Comparison of ENCODE assay signal across 22 cellular contexts in the genomic region with DNA sequence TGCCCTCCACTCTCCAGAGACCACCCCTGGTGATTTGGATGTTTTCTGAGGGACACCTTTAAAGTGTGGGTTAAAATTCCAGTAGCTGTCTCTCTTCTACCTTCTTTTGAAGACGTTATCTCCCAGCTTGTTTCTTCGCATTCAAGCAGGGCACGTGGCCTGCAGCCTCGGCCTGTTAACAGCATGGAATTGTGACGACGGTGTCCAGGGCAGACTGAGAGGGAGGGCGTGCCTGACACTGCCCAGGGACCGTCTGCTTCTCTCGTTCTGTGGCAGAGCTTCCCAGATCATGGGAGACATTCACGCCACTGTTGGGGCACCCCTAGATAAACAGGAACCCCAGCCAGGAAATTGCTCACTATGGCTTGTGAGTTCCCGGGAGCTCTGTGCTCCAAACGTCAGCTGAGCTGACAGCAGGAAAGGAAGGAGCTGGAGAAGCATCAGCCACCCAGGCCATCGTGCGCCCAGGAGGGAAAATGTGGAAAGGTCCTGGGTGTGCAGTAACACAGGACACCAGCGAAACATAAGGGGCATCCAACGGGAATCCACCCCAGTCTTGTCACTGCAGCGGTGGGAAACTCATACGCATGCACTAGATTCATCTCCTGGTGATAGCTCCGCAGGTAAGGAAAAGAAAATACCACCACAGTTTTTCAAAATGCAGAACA. TPM values are rescaled to one million over a fixed set of nuclear protein-coding genes. Genes with fewer than 3 reads are reported as not detected.
"Had no signal": no experiment of that assay in that cellular context is flagged by ENCODE, and none has a peak within 500 bp of the region (broad histone marks: within the 10 kb centered on the region; RNA-seq: fewer than 3 reads in every experiment).

No MANE protein-coding gene starts in this region.

- H3K4me1 ChIP-seq: uterus had no signal

- H3K9me3 ChIP-seq: body of pancreas, mucosa of descending colon, tibial nerve, uterus had no signal

- H3K4me3 ChIP-seq: body of pancreas, lung, mucosa of descending colon, skin epidermis, tibial nerve, uterus had no signal

- H3K27me3 ChIP-seq: body of pancreas, tibial nerve had no signal

- H3K27ac ChIP-seq: body of pancreas, epithelial cell of prostate, skin epidermis, tibial nerve, uterus had no signal

- ATAC-seq: body of pancreas; mucosa of descending colon; naive thymus-derived CD4-positive, alpha-beta T cell had no signal

- H3K36me3 ChIP-seq: tibial nerve, uterus had no signal

- DNase-seq: activated CD4-positive, alpha-beta T cell treated with anti-CD3 and anti-CD28 coated beads, Interleukin-2, amount 10 ng/mL, durations not matched to agents 7 days and 5 days; activated CD4-positive, CD25-positive, alpha-beta regulatory T cell; activated naive CD8-positive, alpha-beta T cell treated with anti-CD3 and anti-CD28 coated beads for 36 hours; amygdala; body of pancreas; cortex of kidney; effector memory CD4-positive, alpha-beta T cell; foreskin melanocyte; naive thymus-derived CD4-positive, alpha-beta T cell; stimulated activated CD4-positive, alpha-beta T cell treated with anti-CD3 and anti-CD28 coated beads, Interleukin-4, amount 100 ng/mL, for 24 hours; stimulated activated naive CD4-positive, alpha-beta T cell; substantia nigra; uterus had no signal

RNA-seq across cellular contexts. Expression of a gene that starts 57.0 kb away (rescaled TPM):
- total RNA-seq: activated CD4-positive, alpha-beta T cell treated with anti-CD3 and anti-CD28 coated beads, Interleukin-2, amount 10 ng/mL, durations not matched to agents 7 days and 5 days; activated naive CD8-positive, alpha-beta T cell treated with anti-CD3 and anti-CD28 coated beads for 36 hours; activated T-helper 1 cell treated with anti-CD3 and anti-CD28 coated beads, Interleukin-12 subunit alpha, Interleukin-12 subunit beta, Interleukin-2, Interleukin-4 antibody, amounts not matched to agents 30 ng/mL and 10 ng/mL and 1 ng/mL, durations not matched to agents 14 hours and 24 hours and 36 hours; body of pancreas; fibroblast of lung; lung; mucosa of descending colon; naive thymus-derived CD4-positive, alpha-beta T cell; renal cortical epithelial cell; T-helper 2 cell treated with Interferon-gamma antibody and Interleukin-4, amounts not matched to agents 100 ng/mL and 5 ng/mL, for 36 hours; uterus had no signal
- polyA plus RNA-seq: fibroblast of lung; lung; naive thymus-derived CD4-positive, alpha-beta T cell had no signal
